1 cellular context compared by ENCODE assay signal in the genomic region with DNA sequence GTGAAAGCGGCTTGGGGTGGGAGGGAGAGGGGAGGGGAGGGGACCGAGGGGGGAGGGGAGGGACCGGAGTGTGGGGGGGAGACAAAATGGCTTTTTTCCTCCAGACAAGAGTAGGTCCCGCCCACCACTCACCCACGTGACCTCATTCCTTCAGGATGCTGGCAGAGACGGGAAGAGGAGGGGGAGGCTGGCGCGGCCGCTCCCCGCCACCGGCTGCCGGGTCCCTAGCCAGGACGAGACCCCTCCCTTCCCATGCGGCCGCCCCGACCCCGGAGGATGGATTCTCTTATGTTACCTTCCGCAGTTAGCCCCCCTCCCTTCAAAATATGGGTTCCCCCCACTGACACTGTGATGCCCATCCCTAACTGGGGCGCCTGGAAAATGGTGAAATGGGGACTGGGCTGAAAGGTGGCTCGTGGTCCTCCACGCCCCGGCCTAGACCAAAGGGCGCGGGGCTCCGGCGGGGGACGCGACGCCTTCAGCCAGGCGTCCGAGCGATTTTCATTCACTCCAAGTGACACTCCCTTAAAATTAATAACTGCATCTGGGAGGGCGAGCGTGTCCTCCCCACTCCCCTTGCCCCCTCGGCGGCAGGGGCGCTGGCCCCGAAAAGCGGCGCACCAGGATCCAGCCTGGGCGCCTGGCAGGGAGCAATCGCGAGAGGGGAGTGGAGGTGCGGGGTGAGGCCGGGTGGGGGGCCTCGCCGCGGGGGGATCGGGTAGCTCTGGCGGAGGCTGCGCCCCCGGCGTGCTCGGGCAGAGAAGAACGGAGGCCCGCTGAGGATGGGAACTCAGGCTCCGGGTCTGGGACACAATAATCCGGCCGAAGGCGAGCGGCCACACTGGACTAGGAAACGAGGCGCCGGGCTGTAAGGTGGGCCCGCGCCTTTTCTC.
TF ChIP-seq lines count a peak whose summit lies in the region.

TSS of gene PCGF2 (minus strand) at position 8 of the 893 bp plus-strand sequence. CDS start 7,934 bp downstream, outside the sequence.

TF ChIP-seq in K562, 482 proteins besides CTCF, POLR2A, EP300 and RAD21 (continued from another document and continues in another):
- TF ChIP-seq, protein P1, sequence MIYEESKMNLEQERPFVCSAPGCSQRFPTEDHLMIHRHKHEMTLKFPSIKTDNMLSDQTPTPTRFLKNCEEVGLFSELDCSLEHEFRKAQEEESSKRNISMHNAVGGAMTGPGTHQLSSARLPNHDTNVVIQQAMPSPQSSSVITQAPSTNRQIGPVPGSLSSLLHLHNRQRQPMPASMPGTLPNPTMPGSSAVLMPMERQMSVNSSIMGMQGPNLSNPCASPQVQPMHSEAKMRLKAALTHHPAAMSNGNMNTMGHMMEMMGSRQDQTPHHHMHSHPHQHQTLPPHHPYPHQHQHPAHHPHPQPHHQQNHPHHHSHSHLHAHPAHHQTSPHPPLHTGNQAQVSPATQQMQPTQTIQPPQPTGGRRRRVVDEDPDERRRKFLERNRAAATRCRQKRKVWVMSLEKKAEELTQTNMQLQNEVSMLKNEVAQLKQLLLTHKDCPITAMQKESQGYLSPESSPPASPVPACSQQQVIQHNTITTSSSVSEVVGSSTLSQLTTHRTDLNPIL (CRISPR knock-in tag; IDR thresholded peaks at IDR 0.05): no peak
- no peak for TF ChIP-seq SOX6 (IDR thresholded peaks at IDR 0.05)
- peak in 1 of 3 experiments; percentile 75 for TF ChIP-seq YY1 (IDR thresholded peaks at IDR 0.05; ENCODE audit: borderline replicate concordance in 1 of 3, control insufficient read depth in 1 of 3, extremely low read depth in 1 of 3, insufficient read depth in 3 of 3, insufficient read length in 1 of 3, insufficient replicate concordance in 2 of 3, low read depth in 1 of 3, low read length in 2 of 3)
- no peak for TF ChIP-seq ZNF3 (CRISPR knock-in tag; IDR thresholded peaks at IDR 0.05)
- peak in 1 of 2 experiments; percentile 6; a peak in 1 of 4 replicates for TF ChIP-seq SIN3A (IDR thresholded peaks at IDR 0.05; ENCODE audit: borderline replicate concordance in 2 of 2, control insufficient read depth in 1 of 2, low read depth in 2 of 2, low read length in 2 of 2)
- TF ChIP-seq TFAM (CRISPR knock-in tag; conservative IDR thresholded peaks at IDR 0.05): no peak
- TF ChIP-seq NEUROD1 (IDR thresholded peaks at IDR 0.05; ENCODE audit: borderline replicate concordance, low read depth, low read length, partially characterized antibody): no peak
- TF ChIP-seq, protein P2, sequence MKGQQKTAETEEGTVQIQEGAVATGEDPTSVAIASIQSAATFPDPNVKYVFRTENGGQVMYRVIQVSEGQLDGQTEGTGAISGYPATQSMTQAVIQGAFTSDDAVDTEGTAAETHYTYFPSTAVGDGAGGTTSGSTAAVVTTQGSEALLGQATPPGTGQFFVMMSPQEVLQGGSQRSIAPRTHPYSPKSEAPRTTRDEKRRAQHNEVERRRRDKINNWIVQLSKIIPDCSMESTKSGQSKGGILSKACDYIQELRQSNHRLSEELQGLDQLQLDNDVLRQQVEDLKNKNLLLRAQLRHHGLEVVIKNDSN (CRISPR knock-in tag; IDR thresholded peaks at IDR 0.05): peak; percentile 82
- TF ChIP-seq, protein P3, sequence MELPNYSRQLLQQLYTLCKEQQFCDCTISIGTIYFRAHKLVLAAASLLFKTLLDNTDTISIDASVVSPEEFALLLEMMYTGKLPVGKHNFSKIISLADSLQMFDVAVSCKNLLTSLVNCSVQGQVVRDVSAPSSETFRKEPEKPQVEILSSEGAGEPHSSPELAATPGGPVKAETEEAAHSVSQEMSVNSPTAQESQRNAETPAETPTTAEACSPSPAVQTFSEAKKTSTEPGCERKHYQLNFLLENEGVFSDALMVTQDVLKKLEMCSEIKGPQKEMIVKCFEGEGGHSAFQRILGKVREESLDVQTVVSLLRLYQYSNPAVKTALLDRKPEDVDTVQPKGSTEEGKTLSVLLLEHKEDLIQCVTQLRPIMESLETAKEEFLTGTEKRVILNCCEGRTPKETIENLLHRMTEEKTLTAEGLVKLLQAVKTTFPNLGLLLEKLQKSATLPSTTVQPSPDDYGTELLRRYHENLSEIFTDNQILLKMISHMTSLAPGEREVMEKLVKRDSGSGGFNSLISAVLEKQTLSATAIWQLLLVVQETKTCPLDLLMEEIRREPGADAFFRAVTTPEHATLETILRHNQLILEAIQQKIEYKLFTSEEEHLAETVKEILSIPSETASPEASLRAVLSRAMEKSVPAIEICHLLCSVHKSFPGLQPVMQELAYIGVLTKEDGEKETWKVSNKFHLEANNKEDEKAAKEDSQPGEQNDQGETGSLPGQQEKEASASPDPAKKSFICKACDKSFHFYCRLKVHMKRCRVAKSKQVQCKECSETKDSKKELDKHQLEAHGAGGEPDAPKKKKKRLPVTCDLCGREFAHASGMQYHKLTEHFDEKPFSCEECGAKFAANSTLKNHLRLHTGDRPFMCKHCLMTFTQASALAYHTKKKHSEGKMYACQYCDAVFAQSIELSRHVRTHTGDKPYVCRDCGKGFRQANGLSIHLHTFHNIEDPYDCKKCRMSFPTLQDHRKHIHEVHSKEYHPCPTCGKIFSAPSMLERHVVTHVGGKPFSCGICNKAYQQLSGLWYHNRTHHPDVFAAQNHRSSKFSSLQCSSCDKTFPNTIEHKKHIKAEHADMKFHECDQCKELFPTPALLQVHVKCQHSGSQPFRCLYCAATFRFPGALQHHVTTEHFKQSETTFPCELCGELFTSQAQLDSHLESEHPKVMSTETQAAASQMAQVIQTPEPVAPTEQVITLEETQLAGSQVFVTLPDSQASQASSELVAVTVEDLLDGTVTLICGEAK (IDR thresholded peaks at IDR 0.05): no peak
- TF ChIP-seq, protein P3 (CRISPR knock-in tag; IDR thresholded peaks at IDR 0.05): no peak
- TF ChIP-seq RAD51 (IDR thresholded peaks at IDR 0.05; ENCODE audit: borderline replicate concordance, low read depth): peak; percentile 91
- no peak for TF ChIP-seq MECOM (CRISPR knock-in tag; IDR thresholded peaks at IDR 0.05)
- TF ChIP-seq FOSL1 (tag; conservative IDR thresholded peaks at IDR 0.05): no peak
- TF ChIP-seq SREBF1 (IDR thresholded peaks at IDR 0.05; ENCODE audit: borderline replicate concordance, low read depth, low read length): no peak
- TF ChIP-seq TBP (optimal IDR thresholded peaks at IDR 0.05; ENCODE audit: low read depth, low read length): peak; percentile 27
- no peak for TF ChIP-seq CAMTA2 (CRISPR knock-in tag; conservative IDR thresholded peaks at IDR 0.05)
- no peak for TF ChIP-seq TRIM24 (IDR thresholded peaks at IDR 0.05)
- no peak for TF ChIP-seq FOS (IDR thresholded peaks at IDR 0.05; ENCODE audit: extremely low read depth, insufficient read length)
- no peak for TF ChIP-seq RHOXF2B (CRISPR knock-in tag; conservative IDR thresholded peaks at IDR 0.05)
- TF ChIP-seq EZH2 (IDR thresholded peaks at IDR 0.05; ENCODE audit: borderline replicate concordance, low read depth, low read length): no peak
- TF ChIP-seq C11orf30 (IDR thresholded peaks at IDR 0.05; ENCODE audit: low read depth): no peak
- no peak for TF ChIP-seq HNRNPH1 (optimal IDR thresholded peaks at IDR 0.05; ENCODE audit: low read depth, low read length)
- TF ChIP-seq MYC (IDR thresholded peaks at IDR 0.05; ENCODE audit: low read depth, low read length): peak; percentile 33; the same call in 1 of the 2 replicates
- 0 out of 2 replicates have a peak, but pooled peaks have one; percentile 47 for TF ChIP-seq MYC (CRISPR knock-in tag; IDR thresholded peaks at IDR 0.05; ENCODE audit: borderline replicate concordance, low read depth)
- TF ChIP-seq PKNOX1 (IDR thresholded peaks at IDR 0.05): no peak
- TF ChIP-seq SPI1 (IDR thresholded peaks at IDR 0.05; ENCODE audit: borderline replicate concordance, low read depth, low read length): no peak
- TF ChIP-seq ZNF384 (IDR thresholded peaks at IDR 0.05; ENCODE audit: low read depth, low read length): no peak
- no peak for TF ChIP-seq MCM7 (IDR thresholded peaks at IDR 0.05)
- TF ChIP-seq FOXA3 (CRISPR knock-in tag; conservative IDR thresholded peaks at IDR 0.05 in 1 of 2, IDR thresholded peaks at IDR 0.05 in 1 of 2): no peak
- TF ChIP-seq HDGF (IDR thresholded peaks at IDR 0.05): no peak
- no peak for TF ChIP-seq CBX3 (IDR thresholded peaks at IDR 0.05; ENCODE audit: borderline replicate concordance in 1 of 2, low read length in 2 of 2)
- TF ChIP-seq CBFB (CRISPR knock-in tag; IDR thresholded peaks at IDR 0.05): no peak
- TF ChIP-seq, protein P4, sequence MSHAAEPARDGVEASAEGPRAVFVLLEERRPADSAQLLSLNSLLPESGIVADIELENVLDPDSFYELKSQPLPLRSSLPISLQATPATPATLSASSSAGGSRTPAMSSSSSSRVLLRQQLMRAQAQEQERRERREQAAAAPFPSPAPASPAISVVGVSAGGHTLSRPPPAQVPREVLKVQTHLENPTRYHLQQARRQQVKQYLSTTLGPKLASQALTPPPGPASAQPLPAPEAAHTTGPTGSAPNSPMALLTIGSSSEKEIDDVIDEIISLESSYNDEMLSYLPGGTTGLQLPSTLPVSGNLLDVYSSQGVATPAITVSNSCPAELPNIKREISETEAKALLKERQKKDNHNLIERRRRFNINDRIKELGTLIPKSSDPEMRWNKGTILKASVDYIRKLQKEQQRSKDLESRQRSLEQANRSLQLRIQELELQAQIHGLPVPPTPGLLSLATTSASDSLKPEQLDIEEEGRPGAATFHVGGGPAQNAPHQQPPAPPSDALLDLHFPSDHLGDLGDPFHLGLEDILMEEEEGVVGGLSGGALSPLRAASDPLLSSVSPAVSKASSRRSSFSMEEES (CRISPR knock-in tag; IDR thresholded peaks at IDR 0.05): peak; percentile 88
- TF ChIP-seq, protein P5, sequence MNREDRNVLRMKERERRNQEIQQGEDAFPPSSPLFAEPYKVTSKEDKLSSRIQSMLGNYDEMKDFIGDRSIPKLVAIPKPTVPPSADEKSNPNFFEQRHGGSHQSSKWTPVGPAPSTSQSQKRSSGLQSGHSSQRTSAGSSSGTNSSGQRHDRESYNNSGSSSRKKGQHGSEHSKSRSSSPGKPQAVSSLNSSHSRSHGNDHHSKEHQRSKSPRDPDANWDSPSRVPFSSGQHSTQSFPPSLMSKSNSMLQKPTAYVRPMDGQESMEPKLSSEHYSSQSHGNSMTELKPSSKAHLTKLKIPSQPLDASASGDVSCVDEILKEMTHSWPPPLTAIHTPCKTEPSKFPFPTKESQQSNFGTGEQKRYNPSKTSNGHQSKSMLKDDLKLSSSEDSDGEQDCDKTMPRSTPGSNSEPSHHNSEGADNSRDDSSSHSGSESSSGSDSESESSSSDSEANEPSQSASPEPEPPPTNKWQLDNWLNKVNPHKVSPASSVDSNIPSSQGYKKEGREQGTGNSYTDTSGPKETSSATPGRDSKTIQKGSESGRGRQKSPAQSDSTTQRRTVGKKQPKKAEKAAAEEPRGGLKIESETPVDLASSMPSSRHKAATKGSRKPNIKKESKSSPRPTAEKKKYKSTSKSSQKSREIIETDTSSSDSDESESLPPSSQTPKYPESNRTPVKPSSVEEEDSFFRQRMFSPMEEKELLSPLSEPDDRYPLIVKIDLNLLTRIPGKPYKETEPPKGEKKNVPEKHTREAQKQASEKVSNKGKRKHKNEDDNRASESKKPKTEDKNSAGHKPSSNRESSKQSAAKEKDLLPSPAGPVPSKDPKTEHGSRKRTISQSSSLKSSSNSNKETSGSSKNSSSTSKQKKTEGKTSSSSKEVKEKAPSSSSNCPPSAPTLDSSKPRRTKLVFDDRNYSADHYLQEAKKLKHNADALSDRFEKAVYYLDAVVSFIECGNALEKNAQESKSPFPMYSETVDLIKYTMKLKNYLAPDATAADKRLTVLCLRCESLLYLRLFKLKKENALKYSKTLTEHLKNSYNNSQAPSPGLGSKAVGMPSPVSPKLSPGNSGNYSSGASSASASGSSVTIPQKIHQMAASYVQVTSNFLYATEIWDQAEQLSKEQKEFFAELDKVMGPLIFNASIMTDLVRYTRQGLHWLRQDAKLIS (CRISPR knock-in tag; IDR thresholded peaks at IDR 0.05): no peak
- no peak for TF ChIP-seq ZNF655 (CRISPR knock-in tag; IDR thresholded peaks at IDR 0.05)
- TF ChIP-seq ZBTB7A (IDR thresholded peaks at IDR 0.05; ENCODE audit: borderline replicate concordance, control insufficient read depth, low read depth, low read length): peak; percentile 30; the same call in 1 of the 2 replicates
- no peak for TF ChIP-seq MCM2 (IDR thresholded peaks at IDR 0.05; ENCODE audit: low read depth)
